In genomic region chr1:234969630-234970370, GRCh38 we compare ENCODE assay signal across 9 cellular contexts.
DNase-seq lines count a peak whose midpoint lies in the region; ATAC-seq and TF ChIP-seq lines count a peak whose summit lies in the region.
"Had no signal": no experiment of that assay in that cellular context is flagged by ENCODE, and none has a peak within 500 bp of the region (broad histone marks: within the 10 kb centered on the region; RNA-seq: fewer than 3 reads in every experiment).

No MANE protein-coding gene starts in this region.

- peaks cover 34% of the 10 kb centered on the region for H3F3A ChIP-seq in GM23248 (ENCODE audit: insufficient read depth)

- peak overlapping the region; percentile 87 for H3K9ac ChIP-seq in GM23248

- H3K27me3 ChIP-seq in GM23248 (replicated peaks; ENCODE audit: insufficient read depth) = no peaks in the 10 kb centered on the region
- no peaks in the 10 kb centered on the region for H3K27me3 ChIP-seq in lung (ENCODE audit: control insufficient read depth, insufficient read depth)
- no peaks in the 10 kb centered on the region for H3K27me3 ChIP-seq in testis

- no peaks in the 10 kb centered on the region for H4K20me1 ChIP-seq in GM23248 (ENCODE audit: insufficient read depth)

- no peaks in the 10 kb centered on the region for H3K9me2 ChIP-seq in GM23248 (ENCODE audit: insufficient read depth)

- 3 to 4% methylated on average over 23 to 36 of the region's 36 CpGs for WGBS in GM23248 (ENCODE audit: low coverage in 1 of 2, low lambda C conversion rate in 2 of 2, missing lambda C conversion rate in 2 of 2), 2 experiments
- 15 to 21% methylated on average over 35 to 36 of the region's 36 CpGs for WGBS in lung, 2 donors
- WGBS in testis, 2 donors = 6 to 11% methylated on average over 13 to 36 of the region's 36 CpGs

- intact Hi-C loops in testis (cut with DNase I; ENCODE audit: low total_unique reads) = loop anchor here (10.0 kb wide), 1 partner anchor 355 kb away; the partner anchor contains the start of gene IRF2BP2

- H3K4me1 ChIP-seq in GM23248 (ENCODE audit: insufficient read depth) (peaks cover 44% of the 10 kb centered on the region), lung (ENCODE audit: control insufficient read depth in 2 of 2, insufficient read depth in 2 of 2, low read length in 2 of 2) (peaks cover 5% of the 10 kb centered on the region in 2 donors), testis (peaks cover 15% of the 10 kb centered on the region)

- ATAC-seq in lung (ENCODE audit: insufficient read depth, low FRiP score) (peak; percentile 25), GM19397 (IDR thresholded peaks at IDR 0.05; ENCODE audit: unreplicated experiment) (no peak), GM21360 (IDR thresholded peaks at IDR 0.05; ENCODE audit: unreplicated experiment) (no peak), GM18873 (IDR thresholded peaks at IDR 0.05; ENCODE audit: low FRiP score, unreplicated experiment) (no peak)

- H3K27ac ChIP-seq in GM23248 (peak overlapping the region; percentile 98), lung (ENCODE audit: low read depth in 1 of 2, low read length in 1 of 2) (peak overlapping the region; percentile 70 to 89), testis (peak overlapping the region; percentile 75 to 87)

- peak overlapping the region; percentile 61 for H3K4me3 ChIP-seq in GM23248
- H3K4me3 ChIP-seq in lung = no peak overlapping the region
- peak overlapping the region; percentile 33 to 53 for H3K4me3 ChIP-seq in testis

- no peaks in the 10 kb centered on the region for H3K9me3 ChIP-seq in GM23248 (ENCODE audit: low read depth)
- no peaks in the 10 kb centered on the region for H3K9me3 ChIP-seq in lung (ENCODE audit: control insufficient read depth in 2 of 2, insufficient read depth in 1 of 2, low read length in 1 of 2)
- H3K9me3 ChIP-seq in testis = no peaks in the 10 kb centered on the region

- TF ChIP-seq POLR2A in testis (IDR thresholded peaks at IDR 0.05) = no peak

- DNase-seq in GM23248 = peak; percentile 86
- DNase-seq in NCI-H526 treated with DMSO at 0.1 percent for 48 hours (lab: John Stamatoyannopoulos, UW) = peak; percentile 37
- peak; percentile 72 for DNase-seq in dermis blood vessel endothelial cell
- DNase-seq in lung (ENCODE audit: low spot score) = no peak
- peak; percentile 68 for DNase-seq in testis
- DNase-seq: T-cell had no signal

- H3K79me2 ChIP-seq in GM23248 (ENCODE audit: insufficient read depth) = no peaks in the 10 kb centered on the region

- H3K36me3 ChIP-seq in GM23248 (ENCODE audit: low read depth) (no peaks in the 10 kb centered on the region), lung (ENCODE audit: control insufficient read depth in 2 of 2, insufficient read depth in 2 of 2, low read length in 2 of 2) (no peaks in the 10 kb centered on the region), testis (ENCODE audit: low read depth, missing control alignments) (no peaks in the 10 kb centered on the region)

- H3K4me2 ChIP-seq in GM23248 (ENCODE audit: unreplicated experiment) = peak overlapping the region; percentile 83

- in situ Hi-C loops in GM23248 (cut with MboI) = loop anchor here (10.0 kb wide), 1 partner anchor 115 kb away; no protein-coding TSS in a partner anchor

- TF ChIP-seq CTCF in lung (IDR thresholded peaks at IDR 0.05; ENCODE audit: control extremely low read depth, extremely low read depth) (no peak), testis (IDR thresholded peaks at IDR 0.05) (no peak)

- H2AFZ ChIP-seq in GM23248 = peak overlapping the region; percentile 87
